In genomic region chr19:50058425-50058824, GRCh38 we compare ENCODE assay signal across 23 cellular contexts.
"Had no signal": no experiment of that assay in that cellular context is flagged by ENCODE, and none has a peak within 500 bp of the region (broad histone marks: within the 10 kb centered on the region; RNA-seq: fewer than 3 reads in every experiment).

No MANE protein-coding gene starts in this region.

- ATAC-seq: left colon; left lung; lower lobe of right lung; naive thymus-derived CD8-positive, alpha-beta T cell; pancreas; right cardiac atrium; stimulated activated effector memory CD8-positive, alpha-beta T cell treated with anti-CD3 and anti-CD28 coated beads, Interleukin-12 subunit alpha, Interleukin-12 subunit beta, amount 100 ng/mL, for 72 hours had no signal

- DNase-seq: hypothalamus; immature natural killer cell; kidney; left colon; left lung; lower lobe of right lung; mammary epithelial cell; mesenchymal stem cell; naive thymus-derived CD8-positive, alpha-beta T cell; nucleus accumbens; pancreas; retina; right cardiac atrium; sigmoid colon; small intestine; spleen; stimulated activated CD4-positive, alpha-beta T cell treated with anti-CD3 and anti-CD28 coated beads, Interleukin-4, amount 100 ng/mL, for 24 hours; stimulated activated naive CD4-positive, alpha-beta T cell; substantia nigra; uterus had no signal

- H3K36me3 ChIP-seq: left lung, lower lobe of right lung, pancreas, prostate gland, sigmoid colon, spleen, tibial nerve, uterus had no signal

- H3K9me3 ChIP-seq: pancreas, prostate gland had no signal

- H3K27me3 ChIP-seq: left lung, pancreas, sigmoid colon, spleen, tibial nerve, uterus had no signal

- H3K27ac ChIP-seq: left lung, lower lobe of right lung, pancreas, prostate gland, sigmoid colon, spleen, tibial nerve, uterus had no signal

- H3K4me3 ChIP-seq: left lung, lower lobe of right lung, pancreas, prostate gland, sigmoid colon, spleen, tibial nerve, uterus had no signal

- H3K4me1 ChIP-seq: left lung, lower lobe of right lung, pancreas, prostate gland, sigmoid colon, spleen, tibial nerve, uterus had no signal
